In genomic region chr6:142841915-142842314, GRCh38 we compare ENCODE assay signal across 11 cellular contexts.
DNase-seq lines count a peak whose midpoint lies in the region; ATAC-seq, FAIRE-seq and TF ChIP-seq lines count a peak whose summit lies in the region.
"Had no signal": no experiment of that assay in that cellular context is flagged by ENCODE, and none has a peak within 500 bp of the region (broad histone marks: within the 10 kb centered on the region; RNA-seq: fewer than 3 reads in every experiment).

No MANE protein-coding gene starts in this region.

- WGBS in heart right ventricle, 2 donors, result 66 to 73% methylated on average over 1 of the region's 1 CpG

- DNase-seq in heart right ventricle (no peak), left ventricle myocardium superior (no peak), upper lobe of right lung (no peak), frontal cortex (ENCODE audit: low spot score in 2 of 2) (no peak), globus pallidus (ENCODE audit: low spot score) (no peak), NCI-H526 (lab: John Stamatoyannopoulos, UW) (no peak)
- DNase-seq in activated CD8-positive, alpha-beta T cell treated with anti-CD3 and anti-CD28 coated beads, Interleukin-2, amount 10 ng/mL, durations not matched to agents 7 days and 5 days, result no peak
- DNase-seq: amniotic stem cell; stimulated activated CD4-positive, alpha-beta T cell treated with anti-CD3 and anti-CD28 coated beads, Interleukin-12 subunit alpha, Interleukin-12 subunit beta, amount 100 ng/mL, for 4 hours had no signal

- peaks cover 9% of the 10 kb centered on the region for H3K36me3 Mint-ChIP-seq in activated CD8-positive, alpha-beta T cell treated with anti-CD3 and anti-CD28 coated beads, Interleukin-2, amount 10 ng/mL, durations not matched to agents 7 days and 5 days (ENCODE audit: low read depth)

- H3K27ac ChIP-seq in heart right ventricle (peak overlapping the region in 8 of 10 donors; percentile 15 to 92 (median 57)), upper lobe of right lung (no peak overlapping the region)

- peaks cover 17 to 78% (median 59%) of the 10 kb centered on the region in 9 donors for H3K4me1 ChIP-seq in heart right ventricle
- peaks cover 43% of the 10 kb centered on the region for H3K4me1 ChIP-seq in upper lobe of right lung

- peak; percentile 51 for FAIRE-seq in islet of Langerhans (lab: Jason Lieb, UNC)
- FAIRE-seq in frontal cortex (lab: Jason Lieb, UNC), result no peak

- H3K27me3 ChIP-seq in heart right ventricle (no peaks in the 10 kb centered on the region), upper lobe of right lung (no peaks in the 10 kb centered on the region)
- H3K27me3 ChIP-seq: BLaER1 treated with 17β-estradiol and CSF1 and Interleukin-3, amounts not matched to agents 10 nM and 100 nM had no signal

- TF ChIP-seq CTCF in heart right ventricle (IDR thresholded peaks at IDR 0.05) (no peak), upper lobe of right lung (IDR thresholded peaks at IDR 0.05) (no peak)

- intact Hi-C loops in heart right ventricle (cut with DNase I) (loop anchor here in 3 of 10 donors (10.0 kb wide), 1 partner anchor 103 kb away; the partner anchor contains the start of gene HIVEP2 (in 3 of the 3)), left ventricle myocardium superior (cut with micrococcal nuclease) (loop anchor here (10.0 kb wide), 1 partner anchor 103 kb away; the partner anchor contains the start of gene HIVEP2), upper lobe of right lung (cut with DNase I) (no loop called here)

- H3K27ac Mint-ChIP-seq in activated CD8-positive, alpha-beta T cell treated with anti-CD3 and anti-CD28 coated beads, Interleukin-2, amount 10 ng/mL, durations not matched to agents 7 days and 5 days, result peak overlapping the region; percentile 93

- POLR2A ChIA-PET in activated CD8-positive, alpha-beta T cell treated with anti-CD3 and anti-CD28 coated beads, Interleukin-2, amount 10 ng/mL, durations not matched to agents 7 days and 5 days (lab: Charles Lee), result interaction anchor here (0.6 to 2.6 kb wide), 5 partner anchors 11 to 105 kb away, joined by 3 to 24 read pairs (median 16); no protein-coding TSS in a partner anchor

- H3K9me3 ChIP-seq in heart right ventricle (no peaks in the 10 kb centered on the region), upper lobe of right lung (no peaks in the 10 kb centered on the region)

- H3K4me3 ChIP-seq in heart right ventricle (peak overlapping the region in 5 of 10 donors; percentile 19 to 42 (median 30)), upper lobe of right lung (peak overlapping the region; percentile 24)

- H3K4me3 Mint-ChIP-seq in activated CD8-positive, alpha-beta T cell treated with anti-CD3 and anti-CD28 coated beads, Interleukin-2, amount 10 ng/mL, durations not matched to agents 7 days and 5 days, result peak overlapping the region; percentile 71

- H3K27me3 Mint-ChIP-seq in activated CD8-positive, alpha-beta T cell treated with anti-CD3 and anti-CD28 coated beads, Interleukin-2, amount 10 ng/mL, durations not matched to agents 7 days and 5 days (ENCODE audit: low read depth), result no peaks in the 10 kb centered on the region

- ATAC-seq in heart right ventricle (no peak), left ventricle myocardium superior (no peak), upper lobe of right lung (no peak)
- ATAC-seq in activated CD8-positive, alpha-beta T cell treated with anti-CD3 and anti-CD28 coated beads, Interleukin-2, amount 10 ng/mL, durations not matched to agents 7 days and 5 days, result no peak

- peaks cover 79% of the 10 kb centered on the region for H3K4me1 Mint-ChIP-seq in activated CD8-positive, alpha-beta T cell treated with anti-CD3 and anti-CD28 coated beads, Interleukin-2, amount 10 ng/mL, durations not matched to agents 7 days and 5 days (ENCODE audit: low read depth)

- no peaks in the 10 kb centered on the region for H3K9me3 Mint-ChIP-seq in activated CD8-positive, alpha-beta T cell treated with anti-CD3 and anti-CD28 coated beads, Interleukin-2, amount 10 ng/mL, durations not matched to agents 7 days and 5 days (ENCODE audit: insufficient read depth)

- CTCF ChIA-PET in activated CD8-positive, alpha-beta T cell treated with anti-CD3 and anti-CD28 coated beads, Interleukin-2, amount 10 ng/mL, durations not matched to agents 7 days and 5 days (lab: Charles Lee), result interaction anchor here (1.3 to 5.5 kb wide), 4 partner anchors 22 to 185 kb away, joined by 3 to 28 read pairs (median 7); no protein-coding TSS in a partner anchor

- H3K36me3 ChIP-seq in heart right ventricle, result no peaks in the 10 kb centered on the region
- H3K36me3 ChIP-seq in upper lobe of right lung, result no peaks in the 10 kb centered on the region
